ENCODE assay signal across 1 cellular context in genomic region chr18:77366725-77367641, GRCh38.
TF ChIP-seq lines count a peak whose summit lies in the region.

No MANE protein-coding gene starts in this region.

TF ChIP-seq in HepG2, 621 proteins besides CTCF, POLR2A, EP300 and RAD21 (continued from another document and continues in another):
- TF ChIP-seq, protein P1, sequence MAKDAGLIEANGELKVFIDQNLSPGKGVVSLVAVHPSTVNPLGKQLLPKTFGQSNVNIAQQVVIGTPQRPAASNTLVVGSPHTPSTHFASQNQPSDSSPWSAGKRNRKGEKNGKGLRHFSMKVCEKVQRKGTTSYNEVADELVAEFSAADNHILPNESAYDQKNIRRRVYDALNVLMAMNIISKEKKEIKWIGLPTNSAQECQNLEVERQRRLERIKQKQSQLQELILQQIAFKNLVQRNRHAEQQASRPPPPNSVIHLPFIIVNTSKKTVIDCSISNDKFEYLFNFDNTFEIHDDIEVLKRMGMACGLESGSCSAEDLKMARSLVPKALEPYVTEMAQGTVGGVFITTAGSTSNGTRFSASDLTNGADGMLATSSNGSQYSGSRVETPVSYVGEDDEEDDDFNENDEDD (CRISPR knock-in tag; IDR thresholded peaks at IDR 0.05; ENCODE audit: borderline replicate concordance): peak; percentile 76; the same call in 1 of the 2 replicates
- no peak for TF ChIP-seq HES4 (CRISPR knock-in tag; IDR thresholded peaks at IDR 0.05; ENCODE audit: borderline replicate concordance)
- no peak for TF ChIP-seq PLSCR1 (CRISPR knock-in tag; IDR thresholded peaks at IDR 0.05; ENCODE audit: borderline replicate concordance)
- TF ChIP-seq ZKSCAN8 (CRISPR knock-in tag; IDR thresholded peaks at IDR 0.05; ENCODE audit: borderline replicate concordance): peak; percentile 67; the same call in 1 of the 2 replicates
- TF ChIP-seq ZNF17 (CRISPR knock-in tag; IDR thresholded peaks at IDR 0.05): no peak
- no peak for TF ChIP-seq ZNF782 (CRISPR knock-in tag; IDR thresholded peaks at IDR 0.05; ENCODE audit: borderline replicate concordance)
- TF ChIP-seq MAF1 (CRISPR knock-in tag; IDR thresholded peaks at IDR 0.05; ENCODE audit: borderline replicate concordance): no peak
- no peak for TF ChIP-seq SNAI1 (CRISPR knock-in tag; IDR thresholded peaks at IDR 0.05; ENCODE audit: borderline replicate concordance)
- peak; percentile 35 for TF ChIP-seq TBL1XR1 (IDR thresholded peaks at IDR 0.05; ENCODE audit: borderline replicate concordance, low read length, partially characterized antibody)
- 0 out of 2 replicates have a peak, but pooled peaks have one; percentile 22 for TF ChIP-seq DPF2 (CRISPR knock-in tag; IDR thresholded peaks at IDR 0.05; ENCODE audit: borderline replicate concordance, low read depth)
- TF ChIP-seq, protein P2, sequence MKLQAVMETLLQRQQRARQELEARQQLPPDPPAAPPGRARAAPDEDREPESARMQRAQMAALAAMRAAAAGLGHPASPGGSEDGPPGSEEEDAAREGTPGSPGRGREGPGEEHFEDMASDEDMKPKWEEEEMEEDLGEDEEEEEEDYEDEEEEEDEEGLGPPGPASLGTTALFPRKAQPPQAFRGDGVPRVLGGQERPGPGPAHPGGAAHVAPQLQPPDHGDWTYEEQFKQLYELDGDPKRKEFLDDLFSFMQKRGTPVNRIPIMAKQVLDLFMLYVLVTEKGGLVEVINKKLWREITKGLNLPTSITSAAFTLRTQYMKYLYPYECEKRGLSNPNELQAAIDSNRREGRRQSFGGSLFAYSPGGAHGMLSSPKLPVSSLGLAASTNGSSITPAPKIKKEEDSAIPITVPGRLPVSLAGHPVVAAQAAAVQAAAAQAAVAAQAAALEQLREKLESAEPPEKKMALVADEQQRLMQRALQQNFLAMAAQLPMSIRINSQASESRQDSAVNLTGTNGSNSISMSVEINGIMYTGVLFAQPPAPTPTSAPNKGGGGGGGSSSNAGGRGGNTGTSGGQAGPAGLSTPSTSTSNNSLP (IDR thresholded peaks at IDR 0.05; ENCODE audit: low read depth, low read length): peak; percentile 54; the same call in 1 of the 2 replicates
- TF ChIP-seq ZNF232 (CRISPR knock-in tag; IDR thresholded peaks at IDR 0.05; ENCODE audit: borderline replicate concordance): no peak; the same call in 1 of the 2 replicates
- no peak for TF ChIP-seq MATR3 (CRISPR knock-in tag; IDR thresholded peaks at IDR 0.05)
- TF ChIP-seq ZNF367 (CRISPR knock-in tag; IDR thresholded peaks at IDR 0.05; ENCODE audit: borderline replicate concordance): no peak
- TF ChIP-seq TP53 (CRISPR knock-in tag; conservative IDR thresholded peaks at IDR 0.05): no peak
- TF ChIP-seq, protein P3, sequence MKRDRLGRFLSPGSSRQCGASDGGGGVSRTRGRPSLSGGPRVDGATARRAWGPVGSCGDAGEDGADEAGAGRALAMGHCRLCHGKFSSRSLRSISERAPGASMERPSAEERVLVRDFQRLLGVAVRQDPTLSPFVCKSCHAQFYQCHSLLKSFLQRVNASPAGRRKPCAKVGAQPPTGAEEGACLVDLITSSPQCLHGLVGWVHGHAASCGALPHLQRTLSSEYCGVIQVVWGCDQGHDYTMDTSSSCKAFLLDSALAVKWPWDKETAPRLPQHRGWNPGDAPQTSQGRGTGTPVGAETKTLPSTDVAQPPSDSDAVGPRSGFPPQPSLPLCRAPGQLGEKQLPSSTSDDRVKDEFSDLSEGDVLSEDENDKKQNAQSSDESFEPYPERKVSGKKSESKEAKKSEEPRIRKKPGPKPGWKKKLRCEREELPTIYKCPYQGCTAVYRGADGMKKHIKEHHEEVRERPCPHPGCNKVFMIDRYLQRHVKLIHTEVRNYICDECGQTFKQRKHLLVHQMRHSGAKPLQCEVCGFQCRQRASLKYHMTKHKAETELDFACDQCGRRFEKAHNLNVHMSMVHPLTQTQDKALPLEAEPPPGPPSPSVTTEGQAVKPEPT (CRISPR knock-in tag; IDR thresholded peaks at IDR 0.05; ENCODE audit: low read depth): no peak
- 0 out of 2 replicates have a peak, but pooled peaks have one; percentile 38 for TF ChIP-seq RORA (CRISPR knock-in tag; IDR thresholded peaks at IDR 0.05)
- TF ChIP-seq TBX2 (CRISPR knock-in tag; IDR thresholded peaks at IDR 0.05; ENCODE audit: borderline replicate concordance): peak; percentile 87; the same call in 1 of the 2 replicates
- TF ChIP-seq IRX3 (CRISPR knock-in tag; IDR thresholded peaks at IDR 0.05; ENCODE audit: borderline replicate concordance, low read depth): no peak
- peak; percentile 80 for TF ChIP-seq ZNF331 (CRISPR knock-in tag; IDR thresholded peaks at IDR 0.05)
- no peak for TF ChIP-seq ZNF460 (CRISPR knock-in tag; IDR thresholded peaks at IDR 0.05; ENCODE audit: borderline replicate concordance)
- peak; percentile 55; the same call in 1 of the 2 replicates for TF ChIP-seq STAT6 (CRISPR knock-in tag; IDR thresholded peaks at IDR 0.05; ENCODE audit: borderline replicate concordance)
- TF ChIP-seq PCBP1 (IDR thresholded peaks at IDR 0.05; ENCODE audit: borderline replicate concordance, low read depth, low read length): no peak
- TF ChIP-seq ZNF660 (CRISPR knock-in tag; IDR thresholded peaks at IDR 0.05; ENCODE audit: borderline replicate concordance, low read depth): no peak
- TF ChIP-seq ZNF678 (CRISPR knock-in tag; IDR thresholded peaks at IDR 0.05): no peak
- peak; percentile 31 for TF ChIP-seq HNRNPLL (IDR thresholded peaks at IDR 0.05; ENCODE audit: low read depth, low read length, poor library complexity, severe bottlenecking)
- TF ChIP-seq, protein P4, sequence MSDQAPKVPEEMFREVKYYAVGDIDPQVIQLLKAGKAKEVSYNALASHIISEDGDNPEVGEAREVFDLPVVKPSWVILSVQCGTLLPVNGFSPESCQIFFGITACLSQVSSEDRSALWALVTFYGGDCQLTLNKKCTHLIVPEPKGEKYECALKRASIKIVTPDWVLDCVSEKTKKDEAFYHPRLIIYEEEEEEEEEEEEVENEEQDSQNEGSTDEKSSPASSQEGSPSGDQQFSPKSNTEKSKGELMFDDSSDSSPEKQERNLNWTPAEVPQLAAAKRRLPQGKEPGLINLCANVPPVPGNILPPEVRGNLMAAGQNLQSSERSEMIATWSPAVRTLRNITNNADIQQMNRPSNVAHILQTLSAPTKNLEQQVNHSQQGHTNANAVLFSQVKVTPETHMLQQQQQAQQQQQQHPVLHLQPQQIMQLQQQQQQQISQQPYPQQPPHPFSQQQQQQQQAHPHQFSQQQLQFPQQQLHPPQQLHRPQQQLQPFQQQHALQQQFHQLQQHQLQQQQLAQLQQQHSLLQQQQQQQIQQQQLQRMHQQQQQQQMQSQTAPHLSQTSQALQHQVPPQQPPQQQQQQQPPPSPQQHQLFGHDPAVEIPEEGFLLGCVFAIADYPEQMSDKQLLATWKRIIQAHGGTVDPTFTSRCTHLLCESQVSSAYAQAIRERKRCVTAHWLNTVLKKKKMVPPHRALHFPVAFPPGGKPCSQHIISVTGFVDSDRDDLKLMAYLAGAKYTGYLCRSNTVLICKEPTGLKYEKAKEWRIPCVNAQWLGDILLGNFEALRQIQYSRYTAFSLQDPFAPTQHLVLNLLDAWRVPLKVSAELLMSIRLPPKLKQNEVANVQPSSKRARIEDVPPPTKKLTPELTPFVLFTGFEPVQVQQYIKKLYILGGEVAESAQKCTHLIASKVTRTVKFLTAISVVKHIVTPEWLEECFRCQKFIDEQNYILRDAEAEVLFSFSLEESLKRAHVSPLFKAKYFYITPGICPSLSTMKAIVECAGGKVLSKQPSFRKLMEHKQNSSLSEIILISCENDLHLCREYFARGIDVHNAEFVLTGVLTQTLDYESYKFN (CRISPR knock-in tag; conservative IDR thresholded peaks at IDR 0.05): peak; percentile 76
- TF ChIP-seq SP5 (CRISPR knock-in tag; IDR thresholded peaks at IDR 0.05; ENCODE audit: borderline replicate concordance, low read depth): no peak
- no peak for TF ChIP-seq SMARCC2 (IDR thresholded peaks at IDR 0.05)
- TF ChIP-seq, protein P5, sequence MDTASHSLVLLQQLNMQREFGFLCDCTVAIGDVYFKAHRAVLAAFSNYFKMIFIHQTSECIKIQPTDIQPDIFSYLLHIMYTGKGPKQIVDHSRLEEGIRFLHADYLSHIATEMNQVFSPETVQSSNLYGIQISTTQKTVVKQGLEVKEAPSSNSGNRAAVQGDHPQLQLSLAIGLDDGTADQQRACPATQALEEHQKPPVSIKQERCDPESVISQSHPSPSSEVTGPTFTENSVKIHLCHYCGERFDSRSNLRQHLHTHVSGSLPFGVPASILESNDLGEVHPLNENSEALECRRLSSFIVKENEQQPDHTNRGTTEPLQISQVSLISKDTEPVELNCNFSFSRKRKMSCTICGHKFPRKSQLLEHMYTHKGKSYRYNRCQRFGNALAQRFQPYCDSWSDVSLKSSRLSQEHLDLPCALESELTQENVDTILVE (CRISPR knock-in tag; IDR thresholded peaks at IDR 0.05): no peak
- no peak for TF ChIP-seq MBD4 (IDR thresholded peaks at IDR 0.05; ENCODE audit: borderline replicate concordance, low read length)
- TF ChIP-seq U2AF2 (IDR thresholded peaks at IDR 0.05; ENCODE audit: low read depth, low read length): no peak
- TF ChIP-seq HNRNPK (IDR thresholded peaks at IDR 0.05; ENCODE audit: low read depth, low read length, poor library complexity, severe bottlenecking): no peak
- no peak for TF ChIP-seq ZNF124 (CRISPR knock-in tag; IDR thresholded peaks at IDR 0.05)
- no peak for TF ChIP-seq ZNF510 (CRISPR knock-in tag; IDR thresholded peaks at IDR 0.05; ENCODE audit: low read depth)
- TF ChIP-seq MIER3 (CRISPR knock-in tag; IDR thresholded peaks at IDR 0.05; ENCODE audit: borderline replicate concordance): peak; percentile 61; the same call in 1 of the 2 replicates
- TF ChIP-seq, protein P6, sequence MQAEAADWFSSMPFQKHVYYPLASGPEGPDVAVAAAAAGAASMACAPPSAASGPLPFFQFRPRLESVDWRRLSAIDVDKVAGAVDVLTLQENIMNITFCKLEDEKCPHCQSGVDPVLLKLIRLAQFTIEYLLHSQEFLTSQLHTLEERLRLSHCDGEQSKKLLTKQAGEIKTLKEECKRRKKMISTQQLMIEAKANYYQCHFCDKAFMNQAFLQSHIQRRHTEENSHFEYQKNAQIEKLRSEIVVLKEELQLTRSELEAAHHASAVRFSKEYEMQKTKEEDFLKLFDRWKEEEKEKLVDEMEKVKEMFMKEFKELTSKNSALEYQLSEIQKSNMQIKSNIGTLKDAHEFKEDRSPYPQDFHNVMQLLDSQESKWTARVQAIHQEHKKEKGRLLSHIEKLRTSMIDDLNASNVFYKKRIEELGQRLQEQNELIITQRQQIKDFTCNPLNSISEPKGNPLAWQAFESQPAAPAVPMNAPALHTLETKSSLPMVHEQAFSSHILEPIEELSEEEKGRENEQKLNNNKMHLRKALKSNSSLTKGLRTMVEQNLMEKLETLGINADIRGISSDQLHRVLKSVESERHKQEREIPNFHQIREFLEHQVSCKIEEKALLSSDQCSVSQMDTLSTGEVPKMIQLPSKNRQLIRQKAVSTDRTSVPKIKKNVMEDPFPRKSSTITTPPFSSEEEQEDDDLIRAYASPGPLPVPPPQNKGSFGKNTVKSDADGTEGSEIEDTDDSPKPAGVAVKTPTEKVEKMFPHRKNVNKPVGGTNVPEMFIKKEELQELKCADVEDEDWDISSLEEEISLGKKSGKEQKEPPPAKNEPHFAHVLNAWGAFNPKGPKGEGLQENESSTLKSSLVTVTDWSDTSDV (CRISPR knock-in tag; IDR thresholded peaks at IDR 0.05): no peak
- no peak for TF ChIP-seq SRF (IDR thresholded peaks at IDR 0.05; ENCODE audit: low read depth, low read length)
- no peak for TF ChIP-seq ZNF839 (CRISPR knock-in tag; IDR thresholded peaks at IDR 0.05; ENCODE audit: borderline replicate concordance)
- no peak for TF ChIP-seq SP1 (IDR thresholded peaks at IDR 0.05)
- no peak for TF ChIP-seq SP1 (CRISPR knock-in tag; IDR thresholded peaks at IDR 0.05)
- no peak for TF ChIP-seq MED8 (CRISPR knock-in tag; IDR thresholded peaks at IDR 0.05; ENCODE audit: insufficient replicate concordance)
- TF ChIP-seq CREM (IDR thresholded peaks at IDR 0.05): peak; percentile 55; the same call in 1 of the 2 replicates
- TF ChIP-seq CREM (CRISPR knock-in tag; IDR thresholded peaks at IDR 0.05): no peak
- TF ChIP-seq ZNF841 (CRISPR knock-in tag; IDR thresholded peaks at IDR 0.05; ENCODE audit: borderline replicate concordance): 0 out of 2 replicates have a peak, but pooled peaks have one; percentile 23
- no peak for TF ChIP-seq RARG (CRISPR knock-in tag; IDR thresholded peaks at IDR 0.05; ENCODE audit: low read depth)
- TF ChIP-seq TCF12 (IDR thresholded peaks at IDR 0.05): no peak
- no peak for TF ChIP-seq TCF12 (CRISPR knock-in tag; IDR thresholded peaks at IDR 0.05)
- no peak for TF ChIP-seq POGK (CRISPR knock-in tag; conservative IDR thresholded peaks at IDR 0.05)
